In the genomic region with DNA sequence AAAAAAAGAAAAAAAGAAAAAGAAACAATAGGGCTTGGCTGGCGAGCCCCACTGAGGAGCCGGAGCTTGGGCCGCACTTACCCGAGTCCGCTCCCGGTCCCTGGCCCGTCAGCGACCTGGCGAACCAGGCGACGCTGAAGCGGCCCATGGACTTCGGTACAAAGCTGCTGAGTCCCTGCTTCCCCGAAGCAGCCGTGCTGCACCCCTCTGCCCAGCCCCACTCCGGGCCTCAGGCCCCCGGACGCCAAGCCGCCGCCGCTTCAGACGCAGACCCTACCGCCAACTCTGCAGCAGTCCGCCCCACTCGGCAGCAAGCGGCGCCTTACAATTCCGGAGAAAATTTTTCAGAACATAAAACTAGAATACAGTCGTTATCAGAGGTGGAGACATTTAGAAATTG, we compare ENCODE assay signal across 26 cellular contexts.
"Had no signal": no experiment of that assay in that cellular context is flagged by ENCODE, and none has a peak within 500 bp of the region (broad histone marks: within the 10 kb centered on the region; RNA-seq: fewer than 3 reads in every experiment).

No MANE protein-coding gene starts in this region.

- ATAC-seq: naive thymus-derived CD8-positive, alpha-beta T cell; natural killer cell treated with Interleukin-12 subunit alpha and Interleukin-12 subunit beta and Interleukin-15 and Interleukin-18, amount 100 ng/mL, for 72 hours; pancreas; psoas muscle; right cardiac atrium; stimulated activated effector memory CD8-positive, alpha-beta T cell treated with anti-CD3 and anti-CD28 coated beads, Interleukin-12 subunit alpha, Interleukin-12 subunit beta, amount 100 ng/mL, for 72 hours; stimulated activated naive B cell treated with anti-CD40 and anti-IgM and Interleukin-4, amounts not matched to agents 10 μg/mL and 1 μg/mL and 100 μg/mL, for 72 hours; stimulated activated naive CD8-positive, alpha-beta T cell treated with anti-CD3 and anti-CD28 coated beads, Interleukin-15, amount 100 ng/mL, for 72 hours; upper lobe of right lung had no signal

- H3K4me2 ChIP-seq: smooth muscle cell had no signal

- H3K27ac ChIP-seq: neutrophil, pancreas, psoas muscle, skin epidermis, suprapubic skin, testis, tibial artery, transverse colon, upper lobe of right lung, uterus had no signal

- FAIRE-seq: pancreas had no signal

- H3K4me3 ChIP-seq: pancreas, psoas muscle, skin epidermis, smooth muscle cell, suprapubic skin, testis, tibial artery, transverse colon, upper lobe of right lung, uterus had no signal

- DNase-seq: naive B cell; naive thymus-derived CD8-positive, alpha-beta T cell; nephron progenitor cell; nucleus accumbens; psoas muscle; stimulated activated CD4-positive, alpha-beta T cell treated with anti-CD3 and anti-CD28 coated beads, Interleukin-15, amount 100 ng/mL, for 24 hours; stimulated activated CD4-positive, alpha-beta T cell treated with anti-CD3 and anti-CD28 coated beads, Interleukin-2, amount 100 ng/mL, for 24 hours; stimulated activated CD4-positive, alpha-beta T cell treated with anti-CD3 and anti-CD28 coated beads, Interleukin-2, amount 100 ng/mL, for 48 hours; stimulated activated CD4-positive, alpha-beta T cell treated with anti-CD3 and anti-CD28 coated beads, Interleukin-4, amount 100 ng/mL, for 24 hours; stimulated activated naive B cell treated with anti-CD40 and anti-IgM and Interleukin-4, amounts not matched to agents 10 μg/mL and 1 μg/mL and 100 μg/mL, for 72 hours; stimulated activated naive CD4-positive, alpha-beta T cell treated with Interleukin-2 at 50 U/mL for 16 hours; stimulated activated naive CD8-positive, alpha-beta T cell treated with anti-CD3 and anti-CD28 coated beads, Interleukin-15, amount 100 ng/mL, for 72 hours; substantia nigra; testis; transverse colon; upper lobe of right lung; uterus had no signal

- H3K4me1 ChIP-seq: pancreas, psoas muscle, suprapubic skin, testis, tibial artery, transverse colon, upper lobe of right lung, uterus had no signal

- H3K36me3 ChIP-seq: neutrophil, pancreas, suprapubic skin, transverse colon, upper lobe of right lung, uterus had no signal

- H3K9me3 ChIP-seq: neutrophil, pancreas, psoas muscle, suprapubic skin, testis, tibial artery, transverse colon, upper lobe of right lung had no signal

- H3K27me3 ChIP-seq: neutrophil, pancreas, suprapubic skin, testis, tibial artery, transverse colon, upper lobe of right lung, uterus had no signal
